Comparison of ENCODE assay signal across 20 cellular contexts in genomic region chr1:43851561-43852338, GRCh38.
"Had no signal": no experiment of that assay in that cellular context is flagged by ENCODE, and none has a peak within 500 bp of the region (broad histone marks: within the 10 kb centered on the region; RNA-seq: fewer than 3 reads in every experiment).

No MANE protein-coding gene starts in this region.

- H3K36me3 ChIP-seq: colonic mucosa, gastroesophageal sphincter, lower lobe of right lung, neutrophil, right atrium auricular region, sigmoid colon, thoracic aorta, transverse colon had no signal

- H3K27ac ChIP-seq: colonic mucosa, gastroesophageal sphincter, left ventricle myocardium inferior, lower lobe of right lung, neutrophil, right atrium auricular region, sigmoid colon, skin epidermis, thoracic aorta, transverse colon had no signal

- H3K27me3 ChIP-seq: colonic mucosa, gastroesophageal sphincter, neutrophil, right atrium auricular region, sigmoid colon, transverse colon had no signal

- ATAC-seq: gastroesophageal sphincter; left cardiac atrium; lower lobe of right lung; stimulated activated naive B cell treated with anti-CD40 and anti-IgM and Interleukin-4, amounts not matched to agents 10 μg/mL and 1 μg/mL and 100 μg/mL, for 72 hours; stimulated activated naive CD8-positive, alpha-beta T cell treated with anti-CD3 and anti-CD28 coated beads, Interleukin-15, amount 100 ng/mL, for 72 hours had no signal

- DNase-seq: colonic mucosa; effector CD4-positive, alpha-beta T cell; foreskin fibroblast; immature natural killer cell; kidney; left cardiac atrium; left ventricle myocardium inferior; lower lobe of right lung; naive B cell; sigmoid colon; stimulated activated CD4-positive, alpha-beta T cell treated with anti-CD3 and anti-CD28 coated beads, Interleukin-2, amount 100 ng/mL, for 24 hours; stimulated activated CD4-positive, alpha-beta T cell treated with anti-CD3 and anti-CD28 coated beads, Interleukin-4, amount 100 ng/mL, for 4 hours; stimulated activated naive B cell treated with anti-CD40 and anti-IgM and Interleukin-4, amounts not matched to agents 10 μg/mL and 1 μg/mL and 100 μg/mL, for 72 hours; stimulated activated naive CD8-positive, alpha-beta T cell treated with anti-CD3 and anti-CD28 coated beads, Interleukin-15, amount 100 ng/mL, for 72 hours; transverse colon had no signal

- H3K4me3 ChIP-seq: colonic mucosa, gastroesophageal sphincter, left ventricle myocardium inferior, lower lobe of right lung, right atrium auricular region, sigmoid colon, skin epidermis, thoracic aorta, transverse colon had no signal

- H3K9me3 ChIP-seq: colonic mucosa, gastroesophageal sphincter, left ventricle myocardium inferior, lower lobe of right lung, neutrophil, right atrium auricular region, sigmoid colon, thoracic aorta, transverse colon had no signal
